ENCODE assay signal across 2 cellular contexts in the genomic region with DNA sequence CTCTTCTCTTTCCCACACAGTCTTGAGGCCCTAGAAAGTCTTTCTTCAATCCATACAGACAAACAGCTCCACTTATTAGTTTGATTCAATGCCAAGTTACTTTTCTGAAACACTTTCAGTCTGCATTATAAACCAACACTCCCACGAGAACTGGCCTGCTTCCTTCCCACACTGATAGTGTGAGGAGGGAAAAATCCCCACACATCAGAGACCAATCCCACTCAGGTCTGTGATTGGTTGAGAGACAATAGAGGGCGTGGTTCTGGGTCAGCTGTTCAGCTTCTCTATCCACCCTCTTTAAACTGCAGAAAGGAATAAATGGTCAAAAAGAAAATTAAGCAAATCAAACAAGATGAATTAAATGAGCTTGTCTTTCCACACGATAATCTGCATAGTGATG.
TF ChIP-seq lines count a peak whose summit lies in the region.

No MANE protein-coding gene starts in this region.

TF ChIP-seq in endothelial cell of umbilical vein, 7 proteins besides CTCF, POLR2A, EP300 and RAD21 (continued from another document):
- TF ChIP-seq FOS (IDR thresholded peaks at IDR 0.05; ENCODE audit: borderline replicate concordance, insufficient read depth, low read length) (no peak), MAX (IDR thresholded peaks at IDR 0.05; ENCODE audit: insufficient read depth, insufficient read length) (no peak), POLR2AphosphoS5 (IDR thresholded peaks at IDR 0.05; ENCODE audit: insufficient read depth, low read depth, low read length) (no peak), MYC (IDR thresholded peaks at IDR 0.05; ENCODE audit: low read depth, low read length) (no peak), EZH2 (IDR thresholded peaks at IDR 0.05; ENCODE audit: borderline replicate concordance, low read depth, low read length, severe bottlenecking) (no peak)

TF ChIP-seq in SK-N-SH treated with all-trans-retinoic acid at 6 μM for 48 hours, 23 proteins besides CTCF, POLR2A, EP300 and RAD21 (continued from another document):
- no peak for TF ChIP-seq CSDC2 (CRISPR knock-in tag; IDR thresholded peaks at IDR 0.05)
- TF ChIP-seq ESRRG (CRISPR knock-in tag; IDR thresholded peaks at IDR 0.05), result no peak
- TF ChIP-seq, protein P1, sequence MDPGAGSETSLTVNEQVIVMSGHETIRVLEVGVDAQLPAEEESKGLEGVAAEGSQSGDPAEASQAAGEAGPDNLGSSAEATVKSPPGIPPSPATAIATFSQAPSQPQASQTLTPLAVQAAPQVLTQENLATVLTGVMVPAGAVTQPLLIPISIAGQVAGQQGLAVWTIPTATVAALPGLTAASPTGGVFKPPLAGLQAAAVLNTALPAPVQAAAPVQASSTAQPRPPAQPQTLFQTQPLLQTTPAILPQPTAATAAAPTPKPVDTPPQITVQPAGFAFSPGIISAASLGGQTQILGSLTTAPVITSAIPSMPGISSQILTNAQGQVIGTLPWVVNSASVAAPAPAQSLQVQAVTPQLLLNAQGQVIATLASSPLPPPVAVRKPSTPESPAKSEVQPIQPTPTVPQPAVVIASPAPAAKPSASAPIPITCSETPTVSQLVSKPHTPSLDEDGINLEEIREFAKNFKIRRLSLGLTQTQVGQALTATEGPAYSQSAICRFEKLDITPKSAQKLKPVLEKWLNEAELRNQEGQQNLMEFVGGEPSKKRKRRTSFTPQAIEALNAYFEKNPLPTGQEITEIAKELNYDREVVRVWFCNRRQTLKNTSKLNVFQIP (CRISPR knock-in tag; IDR thresholded peaks at IDR 0.05; ENCODE audit: borderline replicate concordance, low read depth), result no peak
